Comparison of ENCODE assay signal across 33 cellular contexts in genomic region chr12:29707846-29708245, GRCh38.
"Had no signal": no experiment of that assay in that cellular context is flagged by ENCODE, and none has a peak within 500 bp of the region (broad histone marks: within the 10 kb centered on the region; RNA-seq: fewer than 3 reads in every experiment).

No MANE protein-coding gene starts in this region.

- H3K4me3 ChIP-seq: ascending aorta, cardiac muscle cell had no signal

- H3K36me3 ChIP-seq: cardiac muscle cell had no signal

- H3K4me2 ChIP-seq: KMS-11 had no signal

- H3K4me1 Mint-ChIP-seq: activated B cell treated with CpG ODN at 0.5 μM for 24 hours; activated naive CD8-positive, alpha-beta T cell treated with anti-CD3 and anti-CD28 coated beads for 36 hours; activated T-helper 17 cell treated with anti-CD3 and anti-CD28 coated beads, Interleukin-2, amount 50 U/mL, for 72 hours; central memory CD8-positive, alpha-beta T cell had no signal

- H3K9ac ChIP-seq: KMS-11 had no signal

- H3K27me3 Mint-ChIP-seq: activated B cell treated with CpG ODN at 0.5 μM for 24 hours; activated naive CD8-positive, alpha-beta T cell treated with anti-CD3 and anti-CD28 coated beads for 36 hours had no signal

- H3K27ac ChIP-seq: ascending aorta, cardiac muscle cell, KMS-11, VCaP had no signal

- H3K9me3 Mint-ChIP-seq: activated B cell treated with CpG ODN at 0.5 μM for 24 hours; activated CD8-positive, alpha-beta T cell treated with anti-CD3 and anti-CD28 coated beads for 36 hours; activated naive CD8-positive, alpha-beta T cell treated with anti-CD3 and anti-CD28 coated beads for 36 hours; activated T-helper 17 cell treated with anti-CD3 and anti-CD28 coated beads, Interleukin-2, amount 50 U/mL, for 72 hours had no signal

- H3K36me3 Mint-ChIP-seq: activated naive CD8-positive, alpha-beta T cell treated with anti-CD3 and anti-CD28 coated beads for 36 hours had no signal

- H3K4me3 Mint-ChIP-seq: activated B cell treated with CpG ODN at 0.5 μM for 24 hours; activated CD8-positive, alpha-beta T cell treated with anti-CD3 and anti-CD28 coated beads for 36 hours; activated naive CD8-positive, alpha-beta T cell treated with anti-CD3 and anti-CD28 coated beads for 36 hours; activated T-cell treated with anti-CD3 and anti-CD28 coated beads, Interleukin-2, amount 50 U/mL, for 72 hours; activated T-helper 17 cell treated with anti-CD3 and anti-CD28 coated beads, Interleukin-2, amount 50 U/mL, for 72 hours; central memory CD8-positive, alpha-beta T cell had no signal

- H3K27ac Mint-ChIP-seq: activated B cell treated with CpG ODN at 0.5 μM for 24 hours; activated CD8-positive, alpha-beta T cell treated with anti-CD3 and anti-CD28 coated beads for 36 hours; activated naive CD8-positive, alpha-beta T cell treated with anti-CD3 and anti-CD28 coated beads for 36 hours; activated T-cell treated with anti-CD3 and anti-CD28 coated beads, Interleukin-2, amount 50 U/mL, for 72 hours; activated T-helper 17 cell treated with anti-CD3 and anti-CD28 coated beads, Interleukin-2, amount 50 U/mL, for 72 hours had no signal

- H3K9me3 ChIP-seq: ascending aorta had no signal

- H3K27me3 ChIP-seq: ascending aorta, cardiac muscle cell had no signal

- DNase-seq: activated B cell treated with CpG ODN at 0.5 μM for 24 hours; activated CD4-positive, alpha-beta T cell treated with anti-CD3 and anti-CD28 coated beads for 48 hours; activated CD4-positive, alpha-beta T cell treated with anti-CD3 and anti-CD28 coated beads, Interleukin-2, amount 50 U/mL, for 4 hours; activated CD4-positive, CD25-positive, alpha-beta regulatory T cell treated with anti-CD3 and anti-CD28 coated beads, Interleukin-2, amount 50 U/mL, for 72 hours; activated CD8-positive, alpha-beta T cell treated with anti-CD3 and anti-CD28 coated beads for 36 hours; activated effector memory CD4-positive, alpha-beta T cell treated with anti-CD3 and anti-CD28 coated beads, Interleukin-2, amount 50 U/mL, for 16 hours; activated naive CD4-positive, alpha-beta T cell; activated naive CD4-positive, alpha-beta T cell treated with anti-CD3 and anti-CD28 coated beads, Interleukin-2, amount 50 U/mL, for 16 hours; activated naive CD8-positive, alpha-beta T cell treated with anti-CD3 and anti-CD28 coated beads for 36 hours; activated T-cell treated with anti-CD3 and anti-CD28 coated beads, Interleukin-2, amount 50 U/mL, for 1 hour; activated T-cell treated with anti-CD3 and anti-CD28 coated beads, Interleukin-2, amount 50 U/mL, for 72 hours; amygdala; NCI-H1092 treated with DMSO at 0.1 percent for 48 hours; NCI-H1417; NCI-H146; NCI-H187; NCI-H2029 treated with DMSO at 0.1 percent for 48 hours; NCI-H2107; NCI-H345; NCI-H524 treated with DMSO at 0.1 percent for 48 hours; NK-92 treated with Interleukin-12 subunit alpha and Interleukin-12 subunit beta, amount 100 ng/mL, for 24 hours; OCI-M1; Right ventricle myocardium superior; SW 1271; T-helper 1 cell; T-helper 2 cell; T-helper 9 cell had no signal
